Comparison of ENCODE assay signal across 19 cellular contexts in genomic region chr12:65602191-65602578, GRCh38.
A peak's percentile ranks its signal among the peaks of the same experiment; 100 is the strongest.
DNase-seq lines count a peak whose midpoint lies in the region; FAIRE-seq and TF ChIP-seq lines count a peak whose summit lies in the region.
"Had no signal": no experiment of that assay in that cellular context is flagged by ENCODE, and none has a peak within 500 bp of the region (broad histone marks: within the 10 kb centered on the region; RNA-seq: fewer than 3 reads in every experiment).

No MANE protein-coding gene starts in this region.

- H3K9ac ChIP-seq in GM23248: peak overlapping the region; percentile 82

- no peaks in the 10 kb centered on the region for H3K9me3 Mint-ChIP-seq in osteocyte (ENCODE audit: unreplicated experiment)
- H3K9me3 Mint-ChIP-seq: activated T-cell treated with anti-CD3 and anti-CD28 coated beads, Interleukin-2, amount 50 U/mL, for 4 hours; CD8-positive, alpha-beta T cell; central memory CD8-positive, alpha-beta T cell had no signal

- H3K4me2 ChIP-seq in GM23248 (ENCODE audit: unreplicated experiment) (peak overlapping the region; percentile 86), PC-9 (peak overlapping the region; percentile 90)

- no peaks in the 10 kb centered on the region for H3K36me3 Mint-ChIP-seq in osteocyte (ENCODE audit: unreplicated experiment)
- H3K36me3 Mint-ChIP-seq: CD8-positive, alpha-beta T cell; immature natural killer cell had no signal

- POLR2A ChIA-PET in PC-9 (lab: Charles Lee; ENCODE audit: unreplicated experiment): no interaction called here

- H3K36me3 ChIP-seq in GM23248 (ENCODE audit: low read depth) (peaks cover 12% of the 10 kb centered on the region; the same call in 1 of the 2 replicates), PC-9 (ENCODE audit: low read depth) (no peaks in the 10 kb centered on the region)
- H3K36me3 ChIP-seq: ovary, right lobe of liver had no signal

- H3F3A ChIP-seq in GM23248 (ENCODE audit: insufficient read depth) (peaks cover 49% of the 10 kb centered on the region), PC-9 (ENCODE audit: insufficient read depth, low read depth) (peaks cover 50% of the 10 kb centered on the region)

- H2AFZ ChIP-seq in GM23248: peak overlapping the region; percentile 59
- H2AFZ ChIP-seq in PC-9: peak overlapping the region; percentile 72

- no peak for TF ChIP-seq POLR2A in GM12892 (IDR thresholded peaks at IDR 0.05; ENCODE audit: low read depth, low read length)

- H3K4me3 Mint-ChIP-seq in osteocyte (ENCODE audit: unreplicated experiment): peak overlapping the region; percentile 64
- H3K4me3 Mint-ChIP-seq: activated T-cell treated with anti-CD3 and anti-CD28 coated beads, Interleukin-2, amount 50 U/mL, for 4 hours; CD8-positive, alpha-beta T cell; central memory CD8-positive, alpha-beta T cell; immature natural killer cell had no signal

- intact Hi-C loops in PC-9 (cut with micrococcal nuclease; ENCODE audit: unreplicated experiment): loop anchor here (1.0 to 5.0 kb wide), 9 partner anchors 45 to 485 kb away; no protein-coding TSS in a partner anchor

- peak overlapping the region; percentile 82 for H3K4me3 ChIP-seq in GM23248
- peak overlapping the region; percentile 53 for H3K4me3 ChIP-seq in PC-9
- H3K4me3 ChIP-seq: GM12878, ovary, right lobe of liver had no signal

- H3K27ac Mint-ChIP-seq in osteocyte (ENCODE audit: unreplicated experiment): peak overlapping the region; percentile 88
- H3K27ac Mint-ChIP-seq: CD8-positive, alpha-beta T cell; immature natural killer cell had no signal

- no peak for FAIRE-seq in GM12892 (lab: Jason Lieb, UNC)

- peaks cover 6% of the 10 kb centered on the region; the same call in 1 of the 2 replicates for H3K9me2 ChIP-seq in GM23248 (ENCODE audit: insufficient read depth)
- no peaks in the 10 kb centered on the region for H3K9me2 ChIP-seq in PC-9 (ENCODE audit: insufficient read depth)

- H3K27me3 ChIP-seq in GM23248 (replicated peaks; ENCODE audit: insufficient read depth) (no peaks in the 10 kb centered on the region), PC-9 (ENCODE audit: insufficient read depth, low read depth) (no peaks in the 10 kb centered on the region)
- H3K27me3 ChIP-seq: ovary, right lobe of liver had no signal

- H3K27me3 Mint-ChIP-seq in osteocyte (ENCODE audit: unreplicated experiment): no peaks in the 10 kb centered on the region

- in situ Hi-C loops in GM23248 (cut with MboI): no loop called here

- H3K4me1 ChIP-seq in GM23248 (ENCODE audit: insufficient read depth) (peaks cover 36% of the 10 kb centered on the region), PC-9 (replicated peaks; ENCODE audit: insufficient read depth) (peaks cover 64% of the 10 kb centered on the region)
- H3K4me1 ChIP-seq: right lobe of liver had no signal

- 10 to 12% methylated on average over 5 of the region's 5 CpGs for WGBS in GM23248 (ENCODE audit: low coverage in 1 of 2, low lambda C conversion rate in 2 of 2, missing lambda C conversion rate in 2 of 2), 2 experiments

- no TSS peak for BruUV-seq in PC-9 (replicated peaks; lab: Mats Ljungman, UMichigan)

- TF ChIP-seq CTCF in PC-9 (conservative IDR thresholded peaks at IDR 0.05) (no peak), osteocyte (IDR thresholded peaks at IDR 0.05) (no peak)

- H3K79me2 ChIP-seq in GM23248 (ENCODE audit: insufficient read depth) (peaks cover 25% of the 10 kb centered on the region), PC-9 (ENCODE audit: low read depth) (no peaks in the 10 kb centered on the region)

- DNase-seq in GM23248 (peak; percentile 53), PC-9 (no peak), epithelial cell of prostate (ENCODE audit: low read depth, low spot score) (no peak), osteocyte (ENCODE audit: extremely low spot score, unreplicated experiment) (no peak), superior temporal gyrus (ENCODE audit: extremely low spot score) (no peak), GM12892 (ENCODE audit: insufficient read length) (no peak), mucosa of gallbladder (ENCODE audit: low spot score) (no peak), epidermal melanocyte (ENCODE audit: insufficient read length, low spot score) (no peak)
- DNase-seq: activated CD4-positive, CD25-positive, alpha-beta regulatory T cell; activated naive CD4-positive, alpha-beta T cell treated with Interleukin-2 at 50 U/mL for 16 hours; activated T-cell treated with anti-CD3 and anti-CD28 coated beads, Interleukin-2, amount 50 U/mL, for 4 hours; CD8-positive, alpha-beta T cell; NCI-H187 treated with DMSO at 0.1 percent for 48 hours; T1000 had no signal

- H3K27ac ChIP-seq in GM23248 (peak overlapping the region; percentile 90), PC-9 (peak overlapping the region; percentile 82), epithelial cell of prostate (peak overlapping the region; percentile 98)
- H3K27ac ChIP-seq: ovary, right lobe of liver had no signal

- H4K20me1 ChIP-seq in GM23248 (ENCODE audit: insufficient read depth) (no peaks in the 10 kb centered on the region), PC-9 (ENCODE audit: insufficient read depth) (no peaks in the 10 kb centered on the region)

- H3K9me3 ChIP-seq in GM23248 (ENCODE audit: low read depth) (no peaks in the 10 kb centered on the region), PC-9 (ENCODE audit: insufficient read depth, low read depth) (peaks cover 5% of the 10 kb centered on the region; the same call in 1 of the 2 replicates)
- H3K9me3 ChIP-seq: ovary, right lobe of liver had no signal

- peaks cover 56% of the 10 kb centered on the region for H3K4me1 Mint-ChIP-seq in osteocyte (ENCODE audit: unreplicated experiment)
- H3K4me1 Mint-ChIP-seq: central memory CD8-positive, alpha-beta T cell had no signal

- CTCF ChIA-PET in PC-9 (lab: Charles Lee): interaction anchor here (0.5 to 1.7 kb wide), 8 partner anchors 35 to 1439 kb away, joined by 3 to 9 read pairs (median 4); no protein-coding TSS in a partner anchor
